ENCODE assay signal across 1 cellular context in the genomic region with DNA sequence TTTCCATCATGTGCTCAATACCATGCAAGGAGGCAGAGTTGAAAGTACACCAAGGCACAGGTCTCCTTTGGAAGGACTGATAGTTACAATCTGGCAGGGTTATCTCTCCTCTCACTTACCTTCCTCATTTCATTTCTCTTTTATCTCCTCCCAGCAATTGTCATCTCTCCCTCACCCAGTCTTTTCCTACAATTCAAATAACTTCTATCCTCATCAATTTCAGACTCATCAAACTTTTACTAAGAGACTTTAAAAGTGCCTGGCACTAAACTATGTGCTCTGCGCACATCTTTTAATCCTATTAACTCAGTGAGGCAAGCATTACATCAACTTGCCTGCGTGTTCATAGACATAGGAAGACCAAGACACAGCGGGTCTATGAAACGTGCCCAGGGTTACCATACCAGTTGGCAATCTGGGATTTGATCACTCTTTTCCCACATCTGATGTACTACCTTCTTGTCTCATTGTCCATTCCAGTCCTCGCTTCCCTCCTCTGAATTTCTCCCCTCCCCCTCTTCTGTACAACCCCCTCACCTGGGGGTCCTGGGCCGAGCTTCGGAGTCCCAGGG.
TF ChIP-seq lines count a peak whose summit lies in the region.

No MANE protein-coding gene starts in this region.

TF ChIP-seq in HEK293, 187 proteins besides CTCF, POLR2A, EP300 and RAD21 (continued from another document):
- no peak for TF ChIP-seq ZNF148 (tag by site-specific recombination; IDR thresholded peaks at IDR 0.05; ENCODE audit: borderline replicate concordance)
- TF ChIP-seq, protein P1, sequence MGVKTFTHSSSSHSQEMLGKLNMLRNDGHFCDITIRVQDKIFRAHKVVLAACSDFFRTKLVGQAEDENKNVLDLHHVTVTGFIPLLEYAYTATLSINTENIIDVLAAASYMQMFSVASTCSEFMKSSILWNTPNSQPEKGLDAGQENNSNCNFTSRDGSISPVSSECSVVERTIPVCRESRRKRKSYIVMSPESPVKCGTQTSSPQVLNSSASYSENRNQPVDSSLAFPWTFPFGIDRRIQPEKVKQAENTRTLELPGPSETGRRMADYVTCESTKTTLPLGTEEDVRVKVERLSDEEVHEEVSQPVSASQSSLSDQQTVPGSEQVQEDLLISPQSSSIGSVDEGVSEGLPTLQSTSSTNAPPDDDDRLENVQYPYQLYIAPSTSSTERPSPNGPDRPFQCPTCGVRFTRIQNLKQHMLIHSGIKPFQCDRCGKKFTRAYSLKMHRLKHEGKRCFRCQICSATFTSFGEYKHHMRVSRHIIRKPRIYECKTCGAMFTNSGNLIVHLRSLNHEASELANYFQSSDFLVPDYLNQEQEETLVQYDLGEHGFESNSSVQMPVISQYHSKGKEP (tag by site-specific recombination; IDR thresholded peaks at IDR 0.05), result no peak
- no peak for TF ChIP-seq ZSCAN30 (tag by site-specific recombination; IDR thresholded peaks at IDR 0.05)
- TF ChIP-seq ZSCAN18 (tag by site-specific recombination; IDR thresholded peaks at IDR 0.05), result no peak
- no peak for TF ChIP-seq ZNF341 (tag by site-specific recombination; IDR thresholded peaks at IDR 0.05; ENCODE audit: low read depth)
- TF ChIP-seq YY1 (tag by site-specific recombination; IDR thresholded peaks at IDR 0.05), result no peak
- 0 out of 2 replicates have a peak, but pooled peaks have one; percentile 17 for TF ChIP-seq SP3 (tag by site-specific recombination; IDR thresholded peaks at IDR 0.05)
- no peak for TF ChIP-seq ZNF239 (tag by site-specific recombination; IDR thresholded peaks at IDR 0.05)
